Comparison of ENCODE assay signal across 19 cellular contexts in the genomic region with DNA sequence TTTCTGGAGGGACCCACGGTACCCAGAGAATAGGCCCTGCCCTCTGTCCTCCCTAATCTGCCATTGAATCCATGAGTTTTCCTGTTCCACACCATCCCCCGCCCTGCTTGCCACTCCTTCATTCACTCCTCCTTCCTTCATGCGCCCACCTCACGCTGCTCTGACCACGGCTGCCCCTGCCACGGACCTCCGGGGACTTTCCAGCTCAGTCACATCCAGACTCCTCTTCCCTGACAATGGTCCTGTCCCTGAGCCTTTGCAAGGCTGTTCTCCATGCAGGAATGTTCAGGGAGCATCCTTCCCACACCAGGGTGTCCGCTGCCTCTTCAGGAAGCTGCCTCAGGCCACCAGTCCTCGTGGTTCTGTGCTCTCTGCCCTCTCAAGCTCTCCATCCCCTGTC. TPM values are rescaled to one million over a fixed set of nuclear protein-coding genes. Genes with fewer than 3 reads are reported as not detected.
DNase-seq lines count a peak whose midpoint lies in the region; FAIRE-seq and TF ChIP-seq lines count a peak whose summit lies in the region.
"Had no signal": no experiment of that assay in that cellular context is flagged by ENCODE, and none has a peak within 500 bp of the region (broad histone marks: within the 10 kb centered on the region; RNA-seq: fewer than 3 reads in every experiment).

No MANE protein-coding gene starts in this region.

- no peaks in the 10 kb centered on the region for H3K9me3 ChIP-seq in Peyer's patch
- no peaks in the 10 kb centered on the region for H3K9me3 ChIP-seq in osteoblast (ENCODE audit: low read depth, low read length)
- H3K9me3 ChIP-seq: BLaER1 treated with 17β-estradiol and CSF1 and Interleukin-3, amounts not matched to agents 10 nM and 100 nM had no signal

- H3K79me2 ChIP-seq in osteoblast (ENCODE audit: insufficient read depth, low read length) = no peaks in the 10 kb centered on the region

- no peaks in the 10 kb centered on the region for H4K20me1 ChIP-seq in osteoblast (ENCODE audit: insufficient read depth, low read length)
- H4K20me1 ChIP-seq: BLaER1 treated with 17β-estradiol and CSF1 and Interleukin-3, amounts not matched to agents 10 nM and 100 nM had no signal

- H3K4me3 ChIP-seq in Peyer's patch (no peak overlapping the region), osteoblast (ENCODE audit: insufficient read depth, low read length) (no peak overlapping the region)
- H3K4me3 ChIP-seq: BLaER1 treated with 17β-estradiol and CSF1 and Interleukin-3, amounts not matched to agents 10 nM and 100 nM had no signal

- H3K4me1 ChIP-seq in Peyer's patch (no peaks in the 10 kb centered on the region), osteoblast (ENCODE audit: insufficient read depth, low read length) (no peaks in the 10 kb centered on the region)

- H3K36me3 ChIP-seq in Peyer's patch (no peaks in the 10 kb centered on the region), osteoblast (ENCODE audit: insufficient read depth, low read length) (no peaks in the 10 kb centered on the region)
- H3K36me3 ChIP-seq: BLaER1 treated with 17β-estradiol and CSF1 and Interleukin-3, amounts not matched to agents 10 nM and 100 nM had no signal

- TF ChIP-seq CTCF in Peyer's patch (IDR thresholded peaks at IDR 0.05) (no peak), osteoblast (IDR thresholded peaks at IDR 0.05; ENCODE audit: extremely low read depth, low read depth, low read length) (no peak)

- no peak for FAIRE-seq in GM12892 (lab: Jason Lieb, UNC)
- FAIRE-seq: D721Med, H1 had no signal

- H3K27ac ChIP-seq in Peyer's patch = no peak overlapping the region
- no peak overlapping the region for H3K27ac ChIP-seq in osteoblast (ENCODE audit: low read depth, low read length)
- H3K27ac ChIP-seq: BLaER1 treated with 17β-estradiol and CSF1 and Interleukin-3, amounts not matched to agents 10 nM and 100 nM; RWPE1 had no signal

- H3K4me2 ChIP-seq in osteoblast (ENCODE audit: insufficient read depth, low read length) = no peak overlapping the region
- H3K4me2 ChIP-seq: BLaER1 treated with 17β-estradiol and CSF1 and Interleukin-3, amounts not matched to agents 10 nM and 100 nM had no signal

- DNase-seq in GM12892 (ENCODE audit: insufficient read length) = peak; percentile 1
- peak in 2 of 3 donors; percentile 21 to 32 for DNase-seq in Peyer's patch
- peak; percentile 37 for DNase-seq in islet precursor cell
- peak; percentile 29 for DNase-seq in osteoblast (ENCODE audit: insufficient read length, low spot score, missing footprints)
- DNase-seq in activated CD4-positive, CD25-positive, alpha-beta regulatory T cell treated with anti-CD3 and anti-CD28 coated beads, Interleukin-2, amount 50 U/mL, for 72 hours = no peak
- DNase-seq in amniotic stem cell (lab: John Stamatoyannopoulos, UW) = no peak
- DNase-seq in central memory CD4-positive, alpha-beta T cell = no peak
- DNase-seq: KG1, NCI-H1105 treated with DMSO at 0.1 percent for 48 hours, NCI-H1694, NCI-H2227 treated with DMSO at 0.1 percent for 48 hours, NCI-H510A treated with DMSO at 0.1 percent for 48 hours, NCI-H82, OCI-M1, SIG-M5 had no signal

- H2AFZ ChIP-seq in osteoblast (ENCODE audit: low read length) = no peak overlapping the region

- TF ChIP-seq POLR2A in GM12892 (IDR thresholded peaks at IDR 0.05; ENCODE audit: low read depth, low read length) (no peak), Peyer's patch (IDR thresholded peaks at IDR 0.05) (no peak)

- H3K27me3 ChIP-seq in Peyer's patch (no peaks in the 10 kb centered on the region), osteoblast (ENCODE audit: insufficient read depth, low read length) (no peaks in the 10 kb centered on the region)
- H3K27me3 ChIP-seq: BLaER1 treated with 17β-estradiol and CSF1 and Interleukin-3, amounts not matched to agents 10 nM and 100 nM had no signal

RNA-seq across cellular contexts. Expression of gene GLP1R, which starts 25.9 kb away (rescaled TPM):
- not detected for polyA plus RNA-seq in GM12892 (2012; ENCODE audit: missing spikeins)
- total RNA-seq in Peyer's patch (under 1 TPM in 2 of 4 donors, not detected in 2; 0.38 to 0.67 TPM), osteoblast (not detected in 2 replicates)

RNA-seq across cellular contexts. Expression of gene SAYSD1, which starts 40.5 kb away (rescaled TPM):
- 4.1 TPM for polyA plus RNA-seq in GM12892 (2012; ENCODE audit: missing spikeins)
- total RNA-seq in Peyer's patch = 10 to 100 TPM; 12.4 to 24.7 (median 19.1) TPM
- 29.8 and 31.1 TPM in 2 replicates for total RNA-seq in osteoblast

Comparison
In these comparisons a context has a peak if more than half of its experiments do, and no peak if none do; other contexts are left out.
1. DNase-seq: peak in GM12892 (single experiment), Peyer's patch (2 of 3), islet precursor cell (single experiment) and osteoblast (single experiment); none in activated CD4-positive, CD25-positive, alpha-beta regulatory T cell treated with anti-CD3 and anti-CD28 coated beads, Interleukin-2, amount 50 U/mL, for 72 hours (single experiment), amniotic stem cell (single experiment) and central memory CD4-positive, alpha-beta T cell (single experiment).